In genomic region chr17:53462393-53462811, GRCh38 we compare ENCODE assay signal across 23 cellular contexts.
A peak's percentile ranks its signal among the peaks of the same experiment; 100 is the strongest.
DNase-seq lines count a peak whose midpoint lies in the region; ATAC-seq and TF ChIP-seq lines count a peak whose summit lies in the region.
"Had no signal": no experiment of that assay in that cellular context is flagged by ENCODE, and none has a peak within 500 bp of the region (broad histone marks: within the 10 kb centered on the region; RNA-seq: fewer than 3 reads in every experiment).

No MANE protein-coding gene starts in this region.

- H3K4me1 Mint-ChIP-seq in mesothelial cell of epicardium: peaks cover 24% of the 10 kb centered on the region
- H3K4me1 Mint-ChIP-seq: CD4-positive, alpha-beta memory T cell had no signal

- no peak overlapping the region for H3K4me3 ChIP-seq in epithelial cell of proximal tubule (ENCODE audit: low read depth, low read length)
- H3K4me3 ChIP-seq in HAP-1: no peak overlapping the region
- H3K4me3 ChIP-seq: hepatocyte, neural progenitor cell, vagina had no signal

- no peaks in the 10 kb centered on the region for H3K27me3 ChIP-seq in HAP-1 (ENCODE audit: low read depth)
- H3K27me3 ChIP-seq: hepatocyte, neural progenitor cell, vagina had no signal

- H3K4me1 ChIP-seq in HAP-1: no peaks in the 10 kb centered on the region
- H3K4me1 ChIP-seq: neural progenitor cell, vagina had no signal

- peaks cover 7% of the 10 kb centered on the region for H3K36me3 Mint-ChIP-seq in mesothelial cell of epicardium
- H3K36me3 Mint-ChIP-seq: CD4-positive, alpha-beta memory T cell; neural progenitor cell had no signal

- H3K27ac Mint-ChIP-seq in mesothelial cell of epicardium: peak overlapping the region; percentile 6
- H3K27ac Mint-ChIP-seq: CD4-positive, alpha-beta memory T cell; HFFc6; neural progenitor cell had no signal

- DNase-seq in H4 (ENCODE audit: low spot score) (peak; percentile 10), amniotic epithelial cell (ENCODE audit: low read depth) (peak; percentile 3), epithelial cell of proximal tubule (ENCODE audit: low read depth) (peak; percentile 80), mesothelial cell of epicardium (ENCODE audit: low spot score in 2 of 2, unreplicated experiment in 2 of 2) (no peak), SHP77 (lab: John Stamatoyannopoulos, UW) (no peak), HAP-1 (ENCODE audit: low spot score in 2 of 2) (no peak)
- DNase-seq: activated gamma-delta T cell; CD4-positive, alpha-beta memory T cell; cerebellar nuclear complex; DMS53; effector memory CD4-positive, alpha-beta T cell; HFFc6; kidney; NCI-H1092 treated with DMSO at 0.1 percent for 48 hours; NCI-H2107; NCI-H524; T-helper 1 cell had no signal

- TF ChIP-seq CTCF in epithelial cell of proximal tubule (conservative IDR thresholded peaks at IDR 0.05; ENCODE audit: low read depth, low read length) (no peak), mesothelial cell of epicardium (IDR thresholded peaks at IDR 0.05; ENCODE audit: unreplicated experiment) (no peak)

- no peak overlapping the region for H3K4me3 Mint-ChIP-seq in mesothelial cell of epicardium
- H3K4me3 Mint-ChIP-seq: CD4-positive, alpha-beta memory T cell; HFFc6; neural progenitor cell had no signal

- ATAC-seq in HG03135 (IDR thresholded peaks at IDR 0.05; ENCODE audit: unreplicated experiment): no peak
- ATAC-seq in HG02840 (IDR thresholded peaks at IDR 0.05; ENCODE audit: low FRiP score, unreplicated experiment): no peak
- ATAC-seq: Right ventricle myocardium inferior had no signal

- no peaks in the 10 kb centered on the region for H3K9me3 ChIP-seq in HAP-1

- in situ Hi-C loops in HAP-1 (cut with MboI; ENCODE audit: low sequenced_read_pairs): no loop called here

- H3K27me3 Mint-ChIP-seq in mesothelial cell of epicardium (ENCODE audit: low read depth): no peaks in the 10 kb centered on the region
- H3K27me3 Mint-ChIP-seq: CD4-positive, alpha-beta memory T cell had no signal

- peaks cover 20% of the 10 kb centered on the region for H3K9me3 Mint-ChIP-seq in mesothelial cell of epicardium

- no peaks in the 10 kb centered on the region for H3K36me3 ChIP-seq in HAP-1 (replicated peaks)
- H3K36me3 ChIP-seq: neural progenitor cell, vagina had no signal

Comparison
In these comparisons a context has a peak if more than half of its experiments do, and no peak if none do; other contexts are left out.
1. DNase-seq: peak in H4 (single experiment), amniotic epithelial cell (single experiment) and epithelial cell of proximal tubule (single experiment); none in mesothelial cell of epicardium (0 of 2), SHP77 (0 of 2) and HAP-1 (0 of 2).